1 cellular context compared by ENCODE assay signal in the genomic region with DNA sequence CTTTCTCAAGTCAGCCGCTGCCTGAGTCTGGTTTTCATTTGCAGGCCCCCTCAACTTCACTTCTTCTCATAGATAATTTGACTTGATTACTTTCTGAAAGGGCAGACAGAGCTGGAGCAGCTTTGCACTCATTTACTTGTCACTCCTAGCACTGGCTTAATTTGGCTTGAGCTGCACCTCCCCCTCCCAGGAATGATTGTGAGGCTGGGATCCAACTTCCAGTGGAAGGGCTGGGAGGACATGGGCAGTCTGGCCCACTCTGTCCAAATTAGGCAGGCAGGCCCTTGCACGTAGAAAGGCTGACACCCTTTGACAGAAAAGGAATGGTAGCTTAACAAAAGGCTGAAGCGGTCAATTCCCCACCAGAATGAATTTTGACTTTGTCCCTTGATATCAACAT.
TF ChIP-seq lines count a peak whose summit lies in the region.

No MANE protein-coding gene starts in this region.

TF ChIP-seq in WTC11, 78 proteins besides CTCF, POLR2A, EP300 and RAD21:
- TF ChIP-seq, protein P1, sequence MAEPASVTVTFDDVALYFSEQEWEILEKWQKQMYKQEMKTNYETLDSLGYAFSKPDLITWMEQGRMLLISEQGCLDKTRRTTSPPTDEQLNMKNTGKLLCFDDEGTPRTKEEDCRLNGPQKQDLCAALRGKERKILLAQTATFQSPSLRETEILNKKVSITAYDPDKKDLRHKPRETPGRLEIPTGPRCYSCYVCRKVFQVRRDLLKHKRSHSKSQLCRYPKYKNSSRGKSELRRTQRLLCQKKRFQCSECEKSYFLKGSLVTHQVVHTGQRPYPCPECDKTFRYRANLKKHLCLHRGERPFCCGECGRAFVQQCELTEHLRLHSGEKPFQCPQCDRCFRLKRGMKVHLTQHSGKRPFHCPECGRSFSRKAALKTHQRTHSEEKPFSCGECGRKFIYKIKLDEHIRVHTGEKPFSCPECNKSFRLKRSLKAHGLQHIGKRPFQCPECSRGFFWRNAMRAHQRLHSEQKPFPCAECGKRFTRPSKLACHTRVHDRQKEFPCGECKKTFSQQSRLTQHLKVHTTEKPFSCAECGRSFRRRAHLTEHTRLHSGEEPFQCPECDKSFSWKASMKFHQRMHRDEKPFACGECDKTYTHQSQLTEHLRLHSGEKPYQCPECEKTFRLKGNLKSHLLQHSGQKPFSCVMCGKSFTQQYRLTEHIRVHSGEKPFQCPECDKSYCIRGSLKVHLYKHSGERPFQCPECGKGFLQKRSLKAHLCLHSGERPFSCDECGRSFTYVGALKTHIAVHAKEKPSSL (CRISPR knock-in tag; conservative IDR thresholded peaks at IDR 0.05) = no peak
- TF ChIP-seq ZNF396 (CRISPR knock-in tag; IDR thresholded peaks at IDR 0.05; ENCODE audit: borderline replicate concordance) = no peak
- TF ChIP-seq FOXJ3 (CRISPR knock-in tag; IDR thresholded peaks at IDR 0.05; ENCODE audit: borderline replicate concordance) = no peak
- TF ChIP-seq RORB (CRISPR knock-in tag; IDR thresholded peaks at IDR 0.05) = no peak
- TF ChIP-seq ZNF317 (CRISPR knock-in tag; IDR thresholded peaks at IDR 0.05; ENCODE audit: borderline replicate concordance, low read depth) = no peak
- no peak for TF ChIP-seq KAT7 (CRISPR knock-in tag; IDR thresholded peaks at IDR 0.05; ENCODE audit: borderline replicate concordance)
- TF ChIP-seq, protein P2, sequence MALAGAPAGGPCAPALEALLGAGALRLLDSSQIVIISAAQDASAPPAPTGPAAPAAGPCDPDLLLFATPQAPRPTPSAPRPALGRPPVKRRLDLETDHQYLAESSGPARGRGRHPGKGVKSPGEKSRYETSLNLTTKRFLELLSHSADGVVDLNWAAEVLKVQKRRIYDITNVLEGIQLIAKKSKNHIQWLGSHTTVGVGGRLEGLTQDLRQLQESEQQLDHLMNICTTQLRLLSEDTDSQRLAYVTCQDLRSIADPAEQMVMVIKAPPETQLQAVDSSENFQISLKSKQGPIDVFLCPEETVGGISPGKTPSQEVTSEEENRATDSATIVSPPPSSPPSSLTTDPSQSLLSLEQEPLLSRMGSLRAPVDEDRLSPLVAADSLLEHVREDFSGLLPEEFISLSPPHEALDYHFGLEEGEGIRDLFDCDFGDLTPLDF (CRISPR knock-in tag; IDR thresholded peaks at IDR 0.05) = no peak
- TF ChIP-seq, protein P3, sequence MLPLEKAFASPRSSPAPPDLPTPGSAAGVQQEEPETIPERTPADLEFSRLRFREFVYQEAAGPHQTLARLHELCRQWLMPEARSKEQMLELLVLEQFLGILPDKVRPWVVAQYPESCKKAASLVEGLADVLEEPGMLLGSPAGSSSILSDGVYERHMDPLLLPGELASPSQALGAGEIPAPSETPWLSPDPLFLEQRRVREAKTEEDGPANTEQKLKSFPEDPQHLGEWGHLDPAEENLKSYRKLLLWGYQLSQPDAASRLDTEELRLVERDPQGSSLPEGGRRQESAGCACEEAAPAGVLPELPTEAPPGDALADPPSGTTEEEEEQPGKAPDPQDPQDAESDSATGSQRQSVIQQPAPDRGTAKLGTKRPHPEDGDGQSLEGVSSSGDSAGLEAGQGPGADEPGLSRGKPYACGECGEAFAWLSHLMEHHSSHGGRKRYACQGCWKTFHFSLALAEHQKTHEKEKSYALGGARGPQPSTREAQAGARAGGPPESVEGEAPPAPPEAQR (CRISPR knock-in tag; IDR thresholded peaks at IDR 0.05) = no peak
- TF ChIP-seq, protein P4, sequence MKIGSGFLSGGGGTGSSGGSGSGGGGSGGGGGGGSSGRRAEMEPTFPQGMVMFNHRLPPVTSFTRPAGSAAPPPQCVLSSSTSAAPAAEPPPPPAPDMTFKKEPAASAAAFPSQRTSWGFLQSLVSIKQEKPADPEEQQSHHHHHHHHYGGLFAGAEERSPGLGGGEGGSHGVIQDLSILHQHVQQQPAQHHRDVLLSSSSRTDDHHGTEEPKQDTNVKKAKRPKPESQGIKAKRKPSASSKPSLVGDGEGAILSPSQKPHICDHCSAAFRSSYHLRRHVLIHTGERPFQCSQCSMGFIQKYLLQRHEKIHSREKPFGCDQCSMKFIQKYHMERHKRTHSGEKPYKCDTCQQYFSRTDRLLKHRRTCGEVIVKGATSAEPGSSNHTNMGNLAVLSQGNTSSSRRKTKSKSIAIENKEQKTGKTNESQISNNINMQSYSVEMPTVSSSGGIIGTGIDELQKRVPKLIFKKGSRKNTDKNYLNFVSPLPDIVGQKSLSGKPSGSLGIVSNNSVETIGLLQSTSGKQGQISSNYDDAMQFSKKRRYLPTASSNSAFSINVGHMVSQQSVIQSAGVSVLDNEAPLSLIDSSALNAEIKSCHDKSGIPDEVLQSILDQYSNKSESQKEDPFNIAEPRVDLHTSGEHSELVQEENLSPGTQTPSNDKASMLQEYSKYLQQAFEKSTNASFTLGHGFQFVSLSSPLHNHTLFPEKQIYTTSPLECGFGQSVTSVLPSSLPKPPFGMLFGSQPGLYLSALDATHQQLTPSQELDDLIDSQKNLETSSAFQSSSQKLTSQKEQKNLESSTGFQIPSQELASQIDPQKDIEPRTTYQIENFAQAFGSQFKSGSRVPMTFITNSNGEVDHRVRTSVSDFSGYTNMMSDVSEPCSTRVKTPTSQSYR (CRISPR knock-in tag; IDR thresholded peaks at IDR 0.05) = no peak
- no peak for TF ChIP-seq TEAD4 (CRISPR knock-in tag; IDR thresholded peaks at IDR 0.05)
- TF ChIP-seq ZNF138 (CRISPR knock-in tag; conservative IDR thresholded peaks at IDR 0.05) = no peak
- no peak for TF ChIP-seq NFATC4 (CRISPR knock-in tag; IDR thresholded peaks at IDR 0.05)
